Comparison of ENCODE assay signal across 15 cellular contexts in genomic region chr5:112684121-112684520, GRCh38. TPM values are rescaled to one million over a fixed set of nuclear protein-coding genes. Genes with fewer than 3 reads are reported as not detected.
DNase-seq lines count a peak whose midpoint lies in the region; ATAC-seq, FAIRE-seq and TF ChIP-seq lines count a peak whose summit lies in the region.
"Had no signal": no experiment of that assay in that cellular context is flagged by ENCODE, and none has a peak within 500 bp of the region (broad histone marks: within the 10 kb centered on the region; RNA-seq: fewer than 3 reads in every experiment).

No MANE protein-coding gene starts in this region.

- peaks cover 15 to 21% of the 10 kb centered on the region in 2 donors for H3K4me1 Mint-ChIP-seq in stimulated activated naive B cell treated with anti-CD40 and anti-IgM and Interleukin-4, amounts not matched to agents 10 μg/mL and 1 μg/mL and 100 μg/mL, for 72 hours
- H3K4me1 Mint-ChIP-seq: activated CD4-positive, alpha-beta memory T cell treated with anti-CD3 and anti-CD28 coated beads, Interleukin-2, amount 10 ng/mL, durations not matched to agents 7 days and 5 days; CD14-positive monocyte had no signal

- FAIRE-seq in endometrium (lab: Jason Lieb, UNC) = peak; percentile 82
- FAIRE-seq: GM12892 had no signal

- H3K36me3 Mint-ChIP-seq in stimulated activated naive B cell treated with anti-CD40 and anti-IgM and Interleukin-4, amounts not matched to agents 10 μg/mL and 1 μg/mL and 100 μg/mL, for 72 hours = no peaks in the 10 kb centered on the region
- H3K36me3 Mint-ChIP-seq: CD14-positive monocyte had no signal

- no peak for TF ChIP-seq POLR2A in erythroblast (IDR thresholded peaks at IDR 0.05; ENCODE audit: low read length)

- H3K9me3 Mint-ChIP-seq in stimulated activated naive B cell treated with anti-CD40 and anti-IgM and Interleukin-4, amounts not matched to agents 10 μg/mL and 1 μg/mL and 100 μg/mL, for 72 hours = peaks cover 3 to 4% of the 10 kb centered on the region in 2 donors
- H3K9me3 Mint-ChIP-seq: activated CD4-positive, alpha-beta memory T cell treated with anti-CD3 and anti-CD28 coated beads, Interleukin-2, amount 10 ng/mL, durations not matched to agents 7 days and 5 days had no signal

- ATAC-seq in GM18909 (IDR thresholded peaks at IDR 0.05; ENCODE audit: poor library complexity, unreplicated experiment) (peak; percentile 49), HG03060 (IDR thresholded peaks at IDR 0.05; ENCODE audit: low read depth, unreplicated experiment) (peak; percentile 44), GM21390 (IDR thresholded peaks at IDR 0.05; ENCODE audit: unreplicated experiment) (no peak), sciatic nerve (no peak)
- ATAC-seq in stimulated activated naive B cell treated with anti-CD40 and anti-IgM and Interleukin-4, amounts not matched to agents 10 μg/mL and 1 μg/mL and 100 μg/mL, for 72 hours (replicated peaks) = peak; percentile 52 to 65
- ATAC-seq: gastrocnemius medialis had no signal

- H3K27me3 Mint-ChIP-seq in stimulated activated naive B cell treated with anti-CD40 and anti-IgM and Interleukin-4, amounts not matched to agents 10 μg/mL and 1 μg/mL and 100 μg/mL, for 72 hours = peaks cover 0 to 4% of the 10 kb centered on the region in 2 donors
- H3K27me3 Mint-ChIP-seq: progenitor cell of endocrine pancreas had no signal

- H3K27ac Mint-ChIP-seq in stimulated activated naive B cell treated with anti-CD40 and anti-IgM and Interleukin-4, amounts not matched to agents 10 μg/mL and 1 μg/mL and 100 μg/mL, for 72 hours = no peak overlapping the region
- H3K27ac Mint-ChIP-seq: activated CD4-positive, alpha-beta memory T cell treated with anti-CD3 and anti-CD28 coated beads, Interleukin-2, amount 10 ng/mL, durations not matched to agents 7 days and 5 days; CD14-positive monocyte; progenitor cell of endocrine pancreas had no signal

- no peak for DNase-seq in stimulated activated naive B cell treated with anti-CD40 and anti-IgM and Interleukin-4, amounts not matched to agents 10 μg/mL and 1 μg/mL and 100 μg/mL, for 72 hours
- DNase-seq in erythroblast (lab: John Stamatoyannopoulos, UW) (no peak), sciatic nerve (ENCODE audit: low spot score) (no peak)
- DNase-seq: activated CD4-positive, alpha-beta memory T cell treated with anti-CD3 and anti-CD28 coated beads, Interleukin-2, amount 10 ng/mL, durations not matched to agents 7 days and 5 days; activated effector memory CD4-positive, alpha-beta T cell treated with anti-CD3 and anti-CD28 coated beads, Interleukin-2, amount 50 U/mL, for 16 hours; effector memory CD4-positive, alpha-beta T cell; gastrocnemius medialis; NCI-H1048 had no signal

- no peak overlapping the region for H3K4me3 Mint-ChIP-seq in stimulated activated naive B cell treated with anti-CD40 and anti-IgM and Interleukin-4, amounts not matched to agents 10 μg/mL and 1 μg/mL and 100 μg/mL, for 72 hours
- H3K4me3 Mint-ChIP-seq: activated CD4-positive, alpha-beta memory T cell treated with anti-CD3 and anti-CD28 coated beads, Interleukin-2, amount 10 ng/mL, durations not matched to agents 7 days and 5 days had no signal

- intact Hi-C loops in sciatic nerve (cut with DNase I) = no loop called here

RNA-seq across cellular contexts. Expression of gene APC, which starts 53.6 kb away (rescaled TPM):
- total RNA-seq in sciatic nerve = 62.3 TPM

Comparison
In these comparisons a context has a peak if more than half of its experiments do, and no peak if none do; other contexts are left out.
1. ATAC-seq: peak in GM18909 (single experiment), HG03060 (single experiment) and stimulated activated naive B cell treated with anti-CD40 and anti-IgM and Interleukin-4, amounts not matched to agents 10 μg/mL and 1 μg/mL and 100 μg/mL, for 72 hours (2 of 2); none in GM21390 (single experiment) and sciatic nerve (single experiment).